Comparison of ENCODE assay signal across 25 cellular contexts in the genomic region with DNA sequence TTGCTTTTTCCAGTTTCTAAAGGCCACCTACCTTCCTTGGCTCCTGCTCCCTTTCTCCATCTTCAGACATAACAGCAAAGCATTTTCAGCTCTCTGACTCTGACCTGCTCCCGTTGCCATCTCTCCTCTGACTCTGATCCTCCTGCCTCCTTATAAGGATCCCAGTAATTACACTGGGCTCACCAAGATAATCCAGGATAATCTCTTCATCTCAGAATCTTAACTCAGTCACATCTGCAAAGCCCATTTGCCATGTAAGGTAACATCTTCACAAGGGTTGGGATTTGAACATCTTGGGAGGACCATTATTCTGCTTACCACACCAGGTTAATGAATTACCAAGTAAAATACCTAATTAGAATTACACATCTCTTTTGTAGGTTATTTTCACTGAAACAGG. TPM values are rescaled to one million over a fixed set of nuclear protein-coding genes. Genes with fewer than 3 reads are reported as not detected.
DNase-seq lines count a peak whose midpoint lies in the region; ATAC-seq lines count a peak whose summit lies in the region.
"Had no signal": no experiment of that assay in that cellular context is flagged by ENCODE, and none has a peak within 500 bp of the region (broad histone marks: within the 10 kb centered on the region; RNA-seq: fewer than 3 reads in every experiment).

No MANE protein-coding gene starts in this region.

- DNase-seq in activated CD4-positive, alpha-beta T cell treated with anti-CD3 and anti-CD28 coated beads for 36 hours, result no peak
- no peak for DNase-seq in activated CD4-positive, alpha-beta T cell treated with anti-CD3 and anti-CD28 coated beads, Interleukin-2, amount 10 ng/mL, durations not matched to agents 24 days and 14 days
- DNase-seq in central memory CD8-positive, alpha-beta T cell (ENCODE audit: low spot score in 2 of 2), result no peak
- no peak for DNase-seq in trophoblast cell
- no peak for DNase-seq in stimulated activated CD4-positive, alpha-beta T cell treated with anti-CD3 and anti-CD28 coated beads, Interleukin-2, amount 100 ng/mL, for 48 hours
- no peak for DNase-seq in NCI-H2107 treated with DMSO at 0.1 percent for 48 hours (lab: John Stamatoyannopoulos, UW; ENCODE audit: unreplicated experiment)
- DNase-seq in activated naive CD4-positive, alpha-beta T cell treated with Interleukin-2 at 50 U/mL for 16 hours, result no peak
- DNase-seq: activated CD4-positive, alpha-beta T cell treated with anti-CD3 and anti-CD28 coated beads, Interleukin-2, amount 50 U/mL, for 1 hour; activated CD8-positive, alpha-beta memory T cell treated with anti-CD3 and anti-CD28 coated beads, Interleukin-2, amount 50 U/mL, for 4 hours; brain microvascular endothelial cell; CD4-positive, alpha-beta T cell; Kasumi-1; kidney glomerular epithelial cell; NCI-H1694; posterior cingulate gyrus; right lobe of liver; stimulated activated CD4-positive, alpha-beta T cell treated with anti-CD3 and anti-CD28 coated beads, Interleukin-12 subunit alpha, Interleukin-12 subunit beta, amount 100 ng/mL, for 4 hours; thyroid gland had no signal

- no peak overlapping the region for H2BK12ac ChIP-seq in trophoblast cell (ENCODE audit: low read length)

- no peaks in the 10 kb centered on the region for H3K27me3 ChIP-seq in trophoblast cell (ENCODE audit: insufficient read depth, low read length)
- H3K27me3 ChIP-seq: brain microvascular endothelial cell, right lobe of liver, thyroid gland had no signal

- ATAC-seq in activated CD4-positive, alpha-beta T cell treated with anti-CD3 and anti-CD28 coated beads for 36 hours, result no peak
- peak; percentile 8 for ATAC-seq in HG03354 (IDR thresholded peaks at IDR 0.05; ENCODE audit: poor library complexity, severe bottlenecking, unreplicated experiment)
- no peak for ATAC-seq in central memory CD8-positive, alpha-beta T cell (replicated peaks; ENCODE audit: extremely low read depth, poor library complexity, severe bottlenecking)
- ATAC-seq: activated T-helper 17 cell treated with anti-CD3 and anti-CD28 coated beads, Interleukin-2, amount 50 U/mL, for 72 hours; HepG2; right lobe of liver had no signal

- H3K9ac ChIP-seq in trophoblast cell (ENCODE audit: low read length), result no peak overlapping the region

- no peak overlapping the region for H3K4ac ChIP-seq in trophoblast cell (ENCODE audit: low read depth, low read length)

- POLR2A ChIA-PET in activated CD4-positive, alpha-beta T cell treated with anti-CD3 and anti-CD28 coated beads for 36 hours (lab: Charles Lee), result no interaction called here

- no peak overlapping the region for H4K8ac ChIP-seq in trophoblast cell (ENCODE audit: low read depth, low read length)

- H2AFZ ChIP-seq in trophoblast cell (ENCODE audit: insufficient read depth, low read length, poor library complexity), result no peak overlapping the region

- peaks cover 13% of the 10 kb centered on the region for H3K4me1 Mint-ChIP-seq in activated CD4-positive, alpha-beta T cell treated with anti-CD3 and anti-CD28 coated beads for 36 hours
- H3K4me1 Mint-ChIP-seq in activated CD4-positive, alpha-beta T cell treated with anti-CD3 and anti-CD28 coated beads, Interleukin-2, amount 10 ng/mL, durations not matched to agents 24 days and 14 days, result no peaks in the 10 kb centered on the region
- peaks cover 11% of the 10 kb centered on the region for H3K4me1 Mint-ChIP-seq in central memory CD8-positive, alpha-beta T cell
- H3K4me1 Mint-ChIP-seq: activated T-helper 17 cell treated with anti-CD3 and anti-CD28 coated beads, Interleukin-2, amount 50 U/mL, for 72 hours had no signal

- peak overlapping the region; percentile 14 for H4K91ac ChIP-seq in trophoblast cell (ENCODE audit: low read depth, low read length)

- peaks cover 11% of the 10 kb centered on the region for H3K9me3 Mint-ChIP-seq in activated CD4-positive, alpha-beta T cell treated with anti-CD3 and anti-CD28 coated beads for 36 hours (ENCODE audit: low read depth)
- H3K9me3 Mint-ChIP-seq in activated CD4-positive, alpha-beta T cell treated with anti-CD3 and anti-CD28 coated beads, Interleukin-2, amount 10 ng/mL, durations not matched to agents 24 days and 14 days, result peaks cover 5% of the 10 kb centered on the region
- H3K9me3 Mint-ChIP-seq in central memory CD8-positive, alpha-beta T cell, result no peaks in the 10 kb centered on the region
- H3K9me3 Mint-ChIP-seq: CD4-positive, alpha-beta T cell had no signal

- no peak overlapping the region for H3K4me3 ChIP-seq in trophoblast cell (ENCODE audit: low read depth, low read length)
- H3K4me3 ChIP-seq: coronary artery, lung, right lobe of liver, thyroid gland had no signal

- no peaks in the 10 kb centered on the region for H3K79me1 ChIP-seq in trophoblast cell (ENCODE audit: low read length)

- H4K12ac ChIP-seq in trophoblast cell (ENCODE audit: low read depth, low read length), result no peak overlapping the region

- no peak overlapping the region for H3K4me2 ChIP-seq in trophoblast cell (ENCODE audit: low read length)

- peaks cover 55% of the 10 kb centered on the region for H3K36me3 Mint-ChIP-seq in activated CD4-positive, alpha-beta T cell treated with anti-CD3 and anti-CD28 coated beads for 36 hours (ENCODE audit: low read depth)
- H3K36me3 Mint-ChIP-seq in activated CD4-positive, alpha-beta T cell treated with anti-CD3 and anti-CD28 coated beads, Interleukin-2, amount 10 ng/mL, durations not matched to agents 24 days and 14 days (ENCODE audit: low read depth), result peaks cover 37% of the 10 kb centered on the region
- H3K36me3 Mint-ChIP-seq in central memory CD8-positive, alpha-beta T cell (ENCODE audit: insufficient read depth), result peaks cover 3% of the 10 kb centered on the region

- H3K9me3 ChIP-seq in trophoblast cell (ENCODE audit: insufficient read depth, low read depth, low read length), result no peaks in the 10 kb centered on the region
- H3K9me3 ChIP-seq: thyroid gland had no signal

- no peaks in the 10 kb centered on the region for H3K36me3 ChIP-seq in trophoblast cell (ENCODE audit: control insufficient read depth in 1 of 2, insufficient read depth in 2 of 2, low read length in 2 of 2)
- H3K36me3 ChIP-seq: brain microvascular endothelial cell, thyroid gland had no signal

- peaks cover 0 to 3% of the 10 kb centered on the region in 2 experiments for H3K4me1 ChIP-seq in trophoblast cell (ENCODE audit: control insufficient read depth in 1 of 2, insufficient read depth in 2 of 2, low read length in 2 of 2)
- H3K4me1 ChIP-seq: right lobe of liver, thyroid gland had no signal

- CTCF ChIA-PET in activated CD4-positive, alpha-beta T cell treated with anti-CD3 and anti-CD28 coated beads for 36 hours (lab: Charles Lee), result no interaction called here

- H3K14ac ChIP-seq in trophoblast cell (ENCODE audit: low read length), result no peak overlapping the region

- peak overlapping the region; percentile 13 for H2BK5ac ChIP-seq in trophoblast cell (ENCODE audit: low read depth, low read length, poor library complexity)

- no peak overlapping the region for H3K23ac ChIP-seq in trophoblast cell (ENCODE audit: low read length)

- no peak overlapping the region for H3K4me3 Mint-ChIP-seq in activated CD4-positive, alpha-beta T cell treated with anti-CD3 and anti-CD28 coated beads for 36 hours
- no peak overlapping the region for H3K4me3 Mint-ChIP-seq in activated CD4-positive, alpha-beta T cell treated with anti-CD3 and anti-CD28 coated beads, Interleukin-2, amount 10 ng/mL, durations not matched to agents 24 days and 14 days
- H3K4me3 Mint-ChIP-seq in central memory CD8-positive, alpha-beta T cell, result no peak overlapping the region
- H3K4me3 Mint-ChIP-seq: activated T-helper 17 cell treated with anti-CD3 and anti-CD28 coated beads, Interleukin-2, amount 50 U/mL, for 72 hours; CD4-positive, alpha-beta T cell; stimulated activated naive CD8-positive, alpha-beta T cell treated with anti-CD3 and anti-CD28 coated beads, Interleukin-15, Interleukin-2, amounts not matched to agents 100 ng/mL and 50 ng/mL, for 24 hours had no signal

- no peaks in the 10 kb centered on the region for H3K79me2 ChIP-seq in trophoblast cell (ENCODE audit: control insufficient read depth, insufficient read depth, low read length, poor library complexity)

- H3K27me3 Mint-ChIP-seq in activated CD4-positive, alpha-beta T cell treated with anti-CD3 and anti-CD28 coated beads for 36 hours, result no peaks in the 10 kb centered on the region
- H3K27me3 Mint-ChIP-seq in activated CD4-positive, alpha-beta T cell treated with anti-CD3 and anti-CD28 coated beads, Interleukin-2, amount 10 ng/mL, durations not matched to agents 24 days and 14 days, result no peaks in the 10 kb centered on the region
- H3K27me3 Mint-ChIP-seq in central memory CD8-positive, alpha-beta T cell, result no peaks in the 10 kb centered on the region
- H3K27me3 Mint-ChIP-seq: activated T-helper 17 cell treated with anti-CD3 and anti-CD28 coated beads, Interleukin-2, amount 50 U/mL, for 72 hours; CD4-positive, alpha-beta T cell; stimulated activated naive CD8-positive, alpha-beta T cell treated with anti-CD3 and anti-CD28 coated beads, Interleukin-15, Interleukin-2, amounts not matched to agents 100 ng/mL and 50 ng/mL, for 24 hours had no signal

- intact Hi-C loops in activated CD4-positive, alpha-beta T cell treated with anti-CD3 and anti-CD28 coated beads for 36 hours (cut with DNase I, micrococcal nuclease), result no loop called here
- intact Hi-C loops in activated CD4-positive, alpha-beta T cell treated with anti-CD3 and anti-CD28 coated beads, Interleukin-2, amount 10 ng/mL, durations not matched to agents 24 days and 14 days (cut with micrococcal nuclease), result no loop called here

- peak overlapping the region; percentile 5 for H3K27ac Mint-ChIP-seq in activated CD4-positive, alpha-beta T cell treated with anti-CD3 and anti-CD28 coated beads for 36 hours
- no peak overlapping the region for H3K27ac Mint-ChIP-seq in activated CD4-positive, alpha-beta T cell treated with anti-CD3 and anti-CD28 coated beads, Interleukin-2, amount 10 ng/mL, durations not matched to agents 24 days and 14 days
- H3K27ac Mint-ChIP-seq in central memory CD8-positive, alpha-beta T cell (ENCODE audit: low read depth), result peak overlapping the region; percentile 33
- H3K27ac Mint-ChIP-seq: activated T-helper 17 cell treated with anti-CD3 and anti-CD28 coated beads, Interleukin-2, amount 50 U/mL, for 72 hours; CD4-positive, alpha-beta T cell; stimulated activated naive CD8-positive, alpha-beta T cell treated with anti-CD3 and anti-CD28 coated beads, Interleukin-15, Interleukin-2, amounts not matched to agents 100 ng/mL and 50 ng/mL, for 24 hours had no signal

- H3K27ac ChIP-seq in trophoblast cell (ENCODE audit: low read depth, low read length), result peak overlapping the region; percentile 53
- H3K27ac ChIP-seq: 22Rv1, brain microvascular endothelial cell, coronary artery, right lobe of liver, thyroid gland had no signal

- WGBS in trophoblast cell (ENCODE audit: extremely low coverage, insufficient coverage, insufficient read length), result no CpG with 5 or more reads among the region's 1 CpG

- H3K18ac ChIP-seq in trophoblast cell (ENCODE audit: low read length), result no peak overlapping the region

- no peak overlapping the region for H2BK120ac ChIP-seq in trophoblast cell (ENCODE audit: insufficient read depth, low read length, poor library complexity)

- no peak overlapping the region for H2AK5ac ChIP-seq in trophoblast cell (ENCODE audit: low read length)

RNA-seq across cellular contexts. Expression of gene MAGED1, which starts 41.3 kb away (rescaled TPM):
- total RNA-seq in activated CD4-positive, alpha-beta T cell treated with anti-CD3 and anti-CD28 coated beads for 36 hours, result 10 to 100 TPM; 46.8 to 55.4 TPM
- total RNA-seq in activated CD4-positive, alpha-beta T cell treated with anti-CD3 and anti-CD28 coated beads, Interleukin-2, amount 10 ng/mL, durations not matched to agents 24 days and 14 days, result 35.5 and 41.6 TPM in 2 replicates
- 648 and 683 TPM in 2 replicates for polyA plus RNA-seq in trophoblast cell (2013)
